8 cellular contexts compared by ENCODE assay signal in the genomic region with DNA sequence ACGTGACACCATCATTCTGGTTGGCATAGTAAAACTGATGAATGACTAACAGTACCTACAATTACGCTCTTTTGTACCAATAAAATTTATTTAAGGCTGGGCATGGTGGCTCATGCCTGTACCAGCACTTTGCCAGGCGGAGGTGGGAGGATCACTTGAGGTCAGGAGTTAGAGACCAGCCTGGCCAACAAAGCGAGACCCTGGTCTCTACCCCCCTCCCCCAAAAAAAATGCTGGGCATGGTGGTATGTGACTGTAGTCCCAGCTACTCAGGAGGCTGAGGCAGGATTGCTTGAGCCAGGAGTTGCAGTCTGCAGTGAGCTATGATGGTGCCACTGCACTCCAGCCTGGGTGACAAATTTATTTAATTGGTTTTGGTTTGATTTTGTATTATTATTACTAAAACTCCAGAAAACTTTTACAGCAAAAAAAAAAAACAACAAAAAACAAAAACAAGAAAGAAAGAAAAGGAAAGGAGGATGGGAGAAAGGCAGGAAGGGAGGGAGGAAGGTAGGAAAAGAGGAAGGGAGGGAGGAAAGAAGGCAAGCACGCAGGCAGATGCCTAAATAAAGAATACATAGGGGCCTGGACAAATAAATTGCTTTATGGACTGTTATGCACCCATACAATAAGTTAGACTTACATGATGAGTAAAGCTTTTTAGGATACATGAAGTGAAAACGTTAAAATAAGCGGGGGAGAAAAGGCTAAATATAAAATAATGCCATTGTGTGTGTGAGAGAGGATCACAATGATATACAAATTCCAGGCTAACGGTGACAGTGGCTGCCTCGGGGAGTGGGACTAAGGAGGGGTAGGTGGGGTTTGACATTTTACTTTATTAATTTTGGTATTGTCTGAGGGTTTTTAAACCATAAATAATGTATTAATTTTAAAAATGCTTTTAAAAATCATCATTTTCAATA. TPM values are rescaled to one million over a fixed set of nuclear protein-coding genes. Genes with fewer than 3 reads are reported as not detected.
DNase-seq lines count a peak whose midpoint lies in the region; ATAC-seq and TF ChIP-seq lines count a peak whose summit lies in the region.

No MANE protein-coding gene starts in this region.

- peak overlapping the region; percentile 95 for H3K4me2 ChIP-seq in KMS-11

- TF ChIP-seq CTCF in KMS-11 (conservative IDR thresholded peaks at IDR 0.05; ENCODE audit: low read depth, low read length) (no peak), neural crest cell (conservative IDR thresholded peaks at IDR 0.05) (no peak)

- H3K4me1 Mint-ChIP-seq in CD4-positive, CD25-positive, alpha-beta regulatory T cell: peaks cover 8 to 32% (median 24%) of the 10 kb centered on the region in 4 donors
- peaks cover 18% of the 10 kb centered on the region for H3K4me1 Mint-ChIP-seq in neural crest cell

- peaks cover 12% of the 10 kb centered on the region for H3K4me1 ChIP-seq in CD4-positive, CD25-positive, alpha-beta regulatory T cell (ENCODE audit: control insufficient read depth, insufficient read depth, low read length, poor library complexity, severe bottlenecking)
- peaks cover 16% of the 10 kb centered on the region for H3K4me1 ChIP-seq in KMS-11 (ENCODE audit: low read depth, poor library complexity, severe bottlenecking)
- H3K4me1 ChIP-seq in duodenal mucosa (ENCODE audit: control insufficient read depth in 1 of 2, insufficient read depth in 2 of 2, low read length in 2 of 2): peaks cover 13 to 14% of the 10 kb centered on the region in 2 donors

- H3K36me3 ChIP-seq in CD4-positive, CD25-positive, alpha-beta regulatory T cell (ENCODE audit: control insufficient read depth, insufficient read depth, low read length): peaks cover 4% of the 10 kb centered on the region
- no peaks in the 10 kb centered on the region for H3K36me3 ChIP-seq in KMS-11 (ENCODE audit: insufficient read depth)
- peaks cover 12 to 24% of the 10 kb centered on the region in 2 donors for H3K36me3 ChIP-seq in duodenal mucosa (ENCODE audit: control insufficient read depth in 1 of 2, insufficient read depth in 2 of 2, low read length in 2 of 2)

- no peak for DNase-seq in CD4-positive, CD25-positive, alpha-beta regulatory T cell
- DNase-seq in neural crest cell (ENCODE audit: low read depth, low spot score) (no peak), T1000 (lab: John Stamatoyannopoulos, UW) (no peak)
- DNase-seq in stimulated activated CD4-positive, alpha-beta T cell treated with anti-CD3 and anti-CD28 coated beads, Interleukin-15, amount 100 ng/mL, for 24 hours: no peak

- peaks cover 49% of the 10 kb centered on the region for H3K27me3 Mint-ChIP-seq in CD4-positive, CD25-positive, alpha-beta regulatory T cell
- peaks cover 47% of the 10 kb centered on the region for H3K27me3 Mint-ChIP-seq in neural crest cell (ENCODE audit: low read depth)

- peaks cover 0 to 4% (median 0%) of the 10 kb centered on the region in 7 donors for H3K9me3 Mint-ChIP-seq in CD4-positive, CD25-positive, alpha-beta regulatory T cell
- no peaks in the 10 kb centered on the region for H3K9me3 Mint-ChIP-seq in neural crest cell

- peak overlapping the region; percentile 91 to 96 (median 95) for H3K4me3 Mint-ChIP-seq in CD4-positive, CD25-positive, alpha-beta regulatory T cell
- peak overlapping the region; percentile 97 for H3K4me3 Mint-ChIP-seq in neural crest cell

- H3K9ac ChIP-seq in KMS-11 (peak overlapping the region; percentile 66; the same call in 1 of the 2 replicates), duodenal mucosa (ENCODE audit: low read depth in 1 of 2, low read length in 2 of 2) (peak overlapping the region; percentile 85 to 87)

- no peak for ATAC-seq in CD4-positive, CD25-positive, alpha-beta regulatory T cell (ENCODE audit: low read depth in 2 of 2)
- no peak for ATAC-seq in HG02642 (IDR thresholded peaks at IDR 0.05; ENCODE audit: poor library complexity, unreplicated experiment)
- ATAC-seq in activated CD4-positive, CD25-positive, alpha-beta regulatory T cell treated with anti-CD3 and anti-CD28 coated beads, Interleukin-2, amount 50 U/mL, for 24 hours: no peak

- no peaks in the 10 kb centered on the region for H3K79me2 ChIP-seq in KMS-11 (ENCODE audit: insufficient read depth, low read depth)

- peaks cover 0 to 2% of the 10 kb centered on the region in 2 experiments for H3K9me3 ChIP-seq in CD4-positive, CD25-positive, alpha-beta regulatory T cell (ENCODE audit: control insufficient read depth in 2 of 2, low read length in 2 of 2)
- no peaks in the 10 kb centered on the region for H3K9me3 ChIP-seq in duodenal mucosa (ENCODE audit: control insufficient read depth in 1 of 2, low read length in 2 of 2)

- H3K27ac Mint-ChIP-seq in CD4-positive, CD25-positive, alpha-beta regulatory T cell: peak overlapping the region; percentile 80 to 96 (median 89)
- no peak overlapping the region for H3K27ac Mint-ChIP-seq in neural crest cell (ENCODE audit: unreplicated experiment)

- H4K20me1 ChIP-seq in KMS-11 (ENCODE audit: insufficient read depth): no peaks in the 10 kb centered on the region

- H2AFZ ChIP-seq in KMS-11 (ENCODE audit: low read depth): peak overlapping the region; percentile 92

- H3K27ac ChIP-seq in CD4-positive, CD25-positive, alpha-beta regulatory T cell (ENCODE audit: insufficient read depth, low read length, poor library complexity, severe bottlenecking): no peak overlapping the region
- H3K27ac ChIP-seq in KMS-11: peak overlapping the region; percentile 32
- no peak overlapping the region for H3K27ac ChIP-seq in duodenal mucosa (ENCODE audit: low read depth, low read length)

- peaks cover 5% of the 10 kb centered on the region for H3K36me3 Mint-ChIP-seq in CD4-positive, CD25-positive, alpha-beta regulatory T cell
- peaks cover 17% of the 10 kb centered on the region for H3K36me3 Mint-ChIP-seq in neural crest cell (ENCODE audit: low read depth)

- H3K27me3 ChIP-seq in CD4-positive, CD25-positive, alpha-beta regulatory T cell (ENCODE audit: control insufficient read depth, insufficient read depth, low read length): peaks cover 31% of the 10 kb centered on the region
- H3K27me3 ChIP-seq in KMS-11 (ENCODE audit: insufficient read depth, low read depth): no peaks in the 10 kb centered on the region; the same call in 1 of the 2 replicates
- H3K27me3 ChIP-seq in duodenal mucosa (ENCODE audit: control insufficient read depth in 1 of 2, insufficient read depth in 2 of 2, low read length in 2 of 2): peaks cover 9 to 19% of the 10 kb centered on the region in 2 donors

- peak overlapping the region; percentile 80 for H3K4me3 ChIP-seq in CD4-positive, CD25-positive, alpha-beta regulatory T cell (ENCODE audit: low read depth, low read length)
- H3K4me3 ChIP-seq in KMS-11 (IDR thresholded peaks at IDR 0.05; ENCODE audit: insufficient read depth, low read depth, low read length) (no peak overlapping the region), duodenal mucosa (ENCODE audit: low read depth in 1 of 2, low read length in 2 of 2) (peak overlapping the region; percentile 95 to 98)

RNA-seq across cellular contexts. Expression of gene ZSCAN9, which starts 0.7 kb away (rescaled TPM):
- 0.91 TPM for total RNA-seq in CD4-positive, CD25-positive, alpha-beta regulatory T cell
- polyA plus RNA-seq in CD4-positive, CD25-positive, alpha-beta regulatory T cell: 1 to 10 TPM; 2.4 to 6.4 (median 3.7) TPM
- total RNA-seq in neural crest cell: 30.3 and 31.4 TPM in 2 replicates

RNA-seq across cellular contexts. Expression of gene ZKSCAN4, which starts 27.7 kb away (rescaled TPM):
- 2.1 TPM for total RNA-seq in CD4-positive, CD25-positive, alpha-beta regulatory T cell
- polyA plus RNA-seq in CD4-positive, CD25-positive, alpha-beta regulatory T cell: 1 to 10 TPM; 2.1 to 6.3 (median 3.4) TPM
- total RNA-seq in neural crest cell: 7.9 and 8.1 TPM in 2 replicates

RNA-seq across cellular contexts. Expression of gene NKAPL, which starts 34.7 kb away (rescaled TPM):
- total RNA-seq in CD4-positive, CD25-positive, alpha-beta regulatory T cell: not detected
- under 1 TPM in 2 of 4 donors, not detected in 2; 0.14 to 0.30 TPM for polyA plus RNA-seq in CD4-positive, CD25-positive, alpha-beta regulatory T cell
- not detected in 2 replicates for total RNA-seq in neural crest cell

RNA-seq across cellular contexts. Expression of gene ZSCAN26, which starts 42.5 kb away (rescaled TPM):
- 9.6 TPM for total RNA-seq in CD4-positive, CD25-positive, alpha-beta regulatory T cell
- 10 to 100 TPM; 14.9 to 19.1 (median 17.7) TPM for polyA plus RNA-seq in CD4-positive, CD25-positive, alpha-beta regulatory T cell
- 15.0 and 19.8 TPM in 2 replicates for total RNA-seq in neural crest cell

RNA-seq across cellular contexts. Expression of gene PGBD1, which starts 57.0 kb away (rescaled TPM):
- total RNA-seq in CD4-positive, CD25-positive, alpha-beta regulatory T cell: 1.0 TPM
- under 1 TPM; 0.09 to 0.55 (median 0.36) TPM for polyA plus RNA-seq in CD4-positive, CD25-positive, alpha-beta regulatory T cell
- total RNA-seq in neural crest cell: 13.6 and 14.4 TPM in 2 replicates

Comparison
In these comparisons a context has a peak if more than half of its experiments do, and no peak if none do; other contexts are left out.
1. RNA of gene ZSCAN9, which starts 0.7 kb away (total RNA-seq): 30.3 to 31.4 TPM in neural crest cell; 0.91 TPM in CD4-positive, CD25-positive, alpha-beta regulatory T cell (single experiment); every median in the first group is over 10 times any median in the second.